1 cellular context compared by ENCODE assay signal in genomic region chr16:81456523-81457325, GRCh38.
A peak's percentile ranks its signal among the peaks of the same experiment; 100 is the strongest.
TF ChIP-seq lines count a peak whose summit lies in the region.

No MANE protein-coding gene starts in this region.

TF ChIP-seq in HepG2, 621 proteins besides CTCF, POLR2A, EP300 and RAD21 (continued from another document and continues in another):
- TF ChIP-seq TFDP1 (CRISPR knock-in tag; IDR thresholded peaks at IDR 0.05; ENCODE audit: borderline replicate concordance) (peak; percentile 79; the same call in 1 of the 2 replicates), KLF16 (CRISPR knock-in tag; IDR thresholded peaks at IDR 0.05) (peak in 1 of 2 experiments; percentile 82; a peak in 2 of 4 replicates), ZNF44 (CRISPR knock-in tag; IDR thresholded peaks at IDR 0.05) (peak; percentile 63; the same call in 1 of the 2 replicates), ZNF670 (CRISPR knock-in tag; IDR thresholded peaks at IDR 0.05; ENCODE audit: borderline replicate concordance) (peak; percentile 86), TEAD2 (CRISPR knock-in tag; IDR thresholded peaks at IDR 0.05) (no peak), TP53 (CRISPR knock-in tag; conservative IDR thresholded peaks at IDR 0.05) (no peak), MLXIP (CRISPR knock-in tag; IDR thresholded peaks at IDR 0.05; ENCODE audit: borderline replicate concordance) (no peak), ZBTB25 (CRISPR knock-in tag; IDR thresholded peaks at IDR 0.05) (no peak), ZNF644 (CRISPR knock-in tag; IDR thresholded peaks at IDR 0.05; ENCODE audit: low read depth) (peak; percentile 46; the same call in 1 of the 2 replicates), MTF2 (CRISPR knock-in tag; IDR thresholded peaks at IDR 0.05; ENCODE audit: borderline replicate concordance) (no peak), ZNF280B (CRISPR knock-in tag; IDR thresholded peaks at IDR 0.05; ENCODE audit: borderline replicate concordance) (peak; percentile 70; the same call in 1 of the 2 replicates), ZNF598 (CRISPR knock-in tag; IDR thresholded peaks at IDR 0.05; ENCODE audit: borderline replicate concordance) (no peak; the same call in none of the 2 replicates), ZNF775 (CRISPR knock-in tag; IDR thresholded peaks at IDR 0.05; ENCODE audit: borderline replicate concordance) (no peak), HNRNPH1 (optimal IDR thresholded peaks at IDR 0.05; ENCODE audit: low read depth, low read length) (no peak), HMGXB4 (CRISPR knock-in tag; IDR thresholded peaks at IDR 0.05; ENCODE audit: borderline replicate concordance in 1 of 2, low read depth in 1 of 2) (peak in 1 of 2 experiments; percentile 29; a peak in 1 of 4 replicates), LRRFIP1 (CRISPR knock-in tag; conservative IDR thresholded peaks at IDR 0.05) (no peak), ZNF879 (CRISPR knock-in tag; IDR thresholded peaks at IDR 0.05) (no peak; the same call in 1 of the 2 replicates), RBM39 (IDR thresholded peaks at IDR 0.05; ENCODE audit: low read depth, low read length, poor library complexity, severe bottlenecking) (peak; percentile 88), POLR2AphosphoS5 (IDR thresholded peaks at IDR 0.05; ENCODE audit: low read depth, low read length) (0 out of 2 replicates have a peak, but pooled peaks have one; percentile 8), ETV5 (CRISPR knock-in tag; IDR thresholded peaks at IDR 0.05; ENCODE audit: borderline replicate concordance) (peak; percentile 85), ZNF639 (CRISPR knock-in tag; conservative IDR thresholded peaks at IDR 0.05) (peak; percentile 43), SETDB1 (CRISPR knock-in tag; IDR thresholded peaks at IDR 0.05; ENCODE audit: borderline replicate concordance) (no peak), ZBTB26 (CRISPR knock-in tag; IDR thresholded peaks at IDR 0.05; ENCODE audit: borderline replicate concordance) (peak; percentile 86), NKX3-1 (CRISPR knock-in tag; IDR thresholded peaks at IDR 0.05) (0 out of 2 replicates have a peak, but pooled peaks have one; percentile 10), HNF4G (IDR thresholded peaks at IDR 0.05; ENCODE audit: borderline replicate concordance, low read depth, low read length) (peak; percentile 99), HNF4G (CRISPR knock-in tag; IDR thresholded peaks at IDR 0.05; ENCODE audit: borderline replicate concordance, low read depth) (peak; percentile 100), ZNF737 (CRISPR knock-in tag; IDR thresholded peaks at IDR 0.05; ENCODE audit: borderline replicate concordance) (0 out of 2 replicates have a peak, but pooled peaks have one; percentile 57), ZBTB33 (CRISPR knock-in tag; IDR thresholded peaks at IDR 0.05) (peak; percentile 56), SALL1 (CRISPR knock-in tag; IDR thresholded peaks at IDR 0.05) (peak; percentile 96), ZNF549 (CRISPR knock-in tag; IDR thresholded peaks at IDR 0.05) (no peak), RERE (CRISPR knock-in tag; IDR thresholded peaks at IDR 0.05; ENCODE audit: low read depth) (peak; percentile 77), DRAP1 (CRISPR knock-in tag; IDR thresholded peaks at IDR 0.05) (peak; percentile 67), ZNF530 (CRISPR knock-in tag; IDR thresholded peaks at IDR 0.05; ENCODE audit: low read depth) (no peak)
